14 cellular contexts compared by ENCODE assay signal in the genomic region with DNA sequence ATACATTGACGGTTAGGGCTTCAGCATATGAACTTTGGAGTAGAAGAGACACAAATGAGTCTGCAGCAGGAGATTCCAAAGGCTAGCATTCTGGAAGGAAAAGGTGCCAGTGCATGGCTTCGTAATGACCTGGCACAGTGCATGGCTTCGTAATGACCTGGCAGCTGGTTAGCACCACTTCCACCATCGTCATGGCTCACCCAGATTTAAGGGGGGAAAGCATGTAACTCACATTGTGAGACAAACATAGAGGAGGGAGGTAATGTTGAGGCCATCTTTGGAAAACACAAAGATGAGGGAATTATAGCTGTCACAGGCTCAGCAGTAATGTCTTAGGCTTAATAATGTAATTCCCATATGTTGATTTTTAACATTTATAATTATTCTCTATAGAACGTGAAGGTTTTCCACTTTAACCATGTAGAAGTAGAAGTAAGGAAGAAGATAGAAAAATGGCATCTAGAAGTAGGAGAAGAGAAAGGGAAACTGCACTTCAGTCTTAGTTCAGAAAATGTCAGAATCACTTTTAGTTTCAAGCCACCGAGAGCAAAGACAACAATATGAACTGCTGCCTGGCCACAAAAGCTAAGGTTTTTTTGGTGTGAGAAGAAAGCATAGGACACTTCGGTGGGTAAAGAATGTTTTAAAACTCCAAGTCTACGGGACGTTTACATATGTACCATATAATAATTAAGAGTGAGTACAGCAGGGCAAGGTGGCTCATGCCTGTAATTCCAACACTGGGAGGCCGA. TPM values are rescaled to one million over a fixed set of nuclear protein-coding genes. Genes with fewer than 3 reads are reported as not detected.
A peak's percentile ranks its signal among the peaks of the same experiment; 100 is the strongest.
DNase-seq lines count a peak whose midpoint lies in the region; ATAC-seq and TF ChIP-seq lines count a peak whose summit lies in the region.
"Had no signal": no experiment of that assay in that cellular context is flagged by ENCODE, and none has a peak within 500 bp of the region (broad histone marks: within the 10 kb centered on the region; RNA-seq: fewer than 3 reads in every experiment).

No MANE protein-coding gene starts in this region.

- H3K36me3 Mint-ChIP-seq in activated CD8-positive, alpha-beta memory T cell treated with anti-CD3 and anti-CD28 coated beads, Interleukin-2, amount 10 ng/mL, durations not matched to agents 7 days and 5 days = peaks cover 5% of the 10 kb centered on the region
- H3K36me3 Mint-ChIP-seq in natural killer cell = no peaks in the 10 kb centered on the region
- no peaks in the 10 kb centered on the region for H3K36me3 Mint-ChIP-seq in CD8-positive, alpha-beta memory T cell

- intact Hi-C loops in natural killer cell (cut with micrococcal nuclease) = no loop called here

- CTCF ChIA-PET in activated CD8-positive, alpha-beta memory T cell treated with anti-CD3 and anti-CD28 coated beads, Interleukin-2, amount 10 ng/mL, durations not matched to agents 7 days and 5 days (lab: Charles Lee) = interaction anchor here (0.6 to 1.1 kb wide), 2 partner anchors 83 to 188 kb away, joined by 3 to 5 read pairs; no protein-coding TSS in a partner anchor
- CTCF ChIA-PET in CD8-positive, alpha-beta memory T cell (lab: Charles Lee) = no interaction called here

- H3K27me3 ChIP-seq in CD8-positive, alpha-beta memory T cell (ENCODE audit: insufficient read depth, low read length, poor library complexity, severe bottlenecking) = no peaks in the 10 kb centered on the region
- H3K27me3 ChIP-seq: upper lobe of right lung had no signal

- ATAC-seq in activated CD8-positive, alpha-beta memory T cell treated with anti-CD3 and anti-CD28 coated beads, Interleukin-2, amount 10 ng/mL, durations not matched to agents 7 days and 5 days = peak; percentile 49
- peak; percentile 72 for ATAC-seq in GM21786 (IDR thresholded peaks at IDR 0.05; ENCODE audit: unreplicated experiment)
- peak in 2 of 3 donors; percentile 38 to 62 for ATAC-seq in natural killer cell
- no peak for ATAC-seq in GM21825 (IDR thresholded peaks at IDR 0.05; ENCODE audit: unreplicated experiment)
- ATAC-seq: gastroesophageal sphincter, upper lobe of right lung had no signal

- peaks cover 6% of the 10 kb centered on the region for H3K9me3 Mint-ChIP-seq in activated CD8-positive, alpha-beta memory T cell treated with anti-CD3 and anti-CD28 coated beads, Interleukin-2, amount 10 ng/mL, durations not matched to agents 7 days and 5 days (ENCODE audit: low read depth)
- H3K9me3 Mint-ChIP-seq in natural killer cell = peaks cover 4 to 7% of the 10 kb centered on the region in 2 donors
- no peaks in the 10 kb centered on the region for H3K9me3 Mint-ChIP-seq in CD8-positive, alpha-beta memory T cell

- H3K4me3 ChIP-seq in CD8-positive, alpha-beta memory T cell (ENCODE audit: low read length) = no peak overlapping the region
- H3K4me3 ChIP-seq: A549, gastroesophageal sphincter, upper lobe of right lung had no signal

- POLR2A ChIA-PET in CD8-positive, alpha-beta memory T cell (lab: Charles Lee) = no interaction called here

- peak overlapping the region; percentile 84 for H3K27ac Mint-ChIP-seq in activated CD8-positive, alpha-beta memory T cell treated with anti-CD3 and anti-CD28 coated beads, Interleukin-2, amount 10 ng/mL, durations not matched to agents 7 days and 5 days
- H3K27ac Mint-ChIP-seq in natural killer cell = peak overlapping the region; percentile 77 to 80
- peak overlapping the region in 2 of 8 donors; percentile 22 to 23 for H3K27ac Mint-ChIP-seq in CD8-positive, alpha-beta memory T cell

- H3K4me1 Mint-ChIP-seq in activated CD8-positive, alpha-beta memory T cell treated with anti-CD3 and anti-CD28 coated beads, Interleukin-2, amount 10 ng/mL, durations not matched to agents 7 days and 5 days = peaks cover 24% of the 10 kb centered on the region
- H3K4me1 Mint-ChIP-seq in natural killer cell = peaks cover 13 to 25% of the 10 kb centered on the region in 2 donors
- H3K4me1 Mint-ChIP-seq in CD8-positive, alpha-beta memory T cell = peaks cover 0 to 6% (median 4%) of the 10 kb centered on the region in 3 donors

- H3K4me3 Mint-ChIP-seq in activated CD8-positive, alpha-beta memory T cell treated with anti-CD3 and anti-CD28 coated beads, Interleukin-2, amount 10 ng/mL, durations not matched to agents 7 days and 5 days = peak overlapping the region; percentile 37
- peak overlapping the region; percentile 43 for H3K4me3 Mint-ChIP-seq in natural killer cell
- peak overlapping the region in 1 of 7 donors; percentile 12 for H3K4me3 Mint-ChIP-seq in CD8-positive, alpha-beta memory T cell

- TF ChIP-seq CTCF in natural killer cell (IDR thresholded peaks at IDR 0.05) = no peak

- H3K9me3 ChIP-seq in CD8-positive, alpha-beta memory T cell (ENCODE audit: low read length) = no peaks in the 10 kb centered on the region
- H3K9me3 ChIP-seq: A549, gastroesophageal sphincter, SK-N-SH, upper lobe of right lung had no signal

- no peak for DNase-seq in activated CD8-positive, alpha-beta memory T cell treated with anti-CD3 and anti-CD28 coated beads, Interleukin-2, amount 10 ng/mL, durations not matched to agents 7 days and 5 days
- DNase-seq in activated CD8-positive, alpha-beta memory T cell treated with anti-CD3 and anti-CD28 coated beads, Interleukin-2, amount 50 U/mL, for 4 hours = no peak
- DNase-seq in RKO (ENCODE audit: low spot score) (peak; percentile 48), natural killer cell (no peak), mucosa of gallbladder (ENCODE audit: low spot score) (no peak)
- no peak for DNase-seq in CD8-positive, alpha-beta memory T cell
- DNase-seq: GDM1, NCI-H2171, SK-N-SH, upper lobe of right lung had no signal

- H3K4me1 ChIP-seq in CD8-positive, alpha-beta memory T cell (ENCODE audit: insufficient read depth, low read length) = no peaks in the 10 kb centered on the region
- H3K4me1 ChIP-seq: A549, upper lobe of right lung had no signal

- H3K27me3 Mint-ChIP-seq in activated CD8-positive, alpha-beta memory T cell treated with anti-CD3 and anti-CD28 coated beads, Interleukin-2, amount 10 ng/mL, durations not matched to agents 7 days and 5 days = peaks cover 17% of the 10 kb centered on the region
- H3K27me3 Mint-ChIP-seq in natural killer cell (ENCODE audit: low read depth in 2 of 2) = peaks cover 0 to 3% of the 10 kb centered on the region in 2 donors
- H3K27me3 Mint-ChIP-seq in CD8-positive, alpha-beta memory T cell = peaks cover 3 to 10% of the 10 kb centered on the region in 2 donors

- no peak overlapping the region for H3K27ac ChIP-seq in CD8-positive, alpha-beta memory T cell (ENCODE audit: low read depth, low read length)
- H3K27ac ChIP-seq: A549, gastroesophageal sphincter, upper lobe of right lung had no signal

- no peaks in the 10 kb centered on the region for H3K36me3 ChIP-seq in CD8-positive, alpha-beta memory T cell (ENCODE audit: insufficient read depth, low read length)
- H3K36me3 ChIP-seq: gastroesophageal sphincter, upper lobe of right lung had no signal

RNA-seq across cellular contexts. Expression of gene STK25, which starts 6.8 kb away (rescaled TPM):
- 100 to 1,000 TPM; 108 to 130 TPM for total RNA-seq in activated CD8-positive, alpha-beta memory T cell treated with anti-CD3 and anti-CD28 coated beads, Interleukin-2, amount 10 ng/mL, durations not matched to agents 7 days and 5 days
- total RNA-seq in natural killer cell (100 to 1,000 TPM; 110 to 140 (median 135) TPM), mucosa of gallbladder (158 TPM)
- 10 to 100 TPM; 95.0 to 96.2 TPM for total RNA-seq in CD8-positive, alpha-beta memory T cell
- 86.3 TPM for polyA plus RNA-seq in CD8-positive, alpha-beta memory T cell

RNA-seq across cellular contexts. Expression of gene BOK, which starts 43.4 kb away (rescaled TPM):
- total RNA-seq in activated CD8-positive, alpha-beta memory T cell treated with anti-CD3 and anti-CD28 coated beads, Interleukin-2, amount 10 ng/mL, durations not matched to agents 7 days and 5 days = not detected
- total RNA-seq in natural killer cell = 10 to 100 TPM; 11.0 to 23.7 (median 19.6) TPM
- total RNA-seq in mucosa of gallbladder = 76.8 TPM
- total RNA-seq in CD8-positive, alpha-beta memory T cell = not detected
- not detected for polyA plus RNA-seq in CD8-positive, alpha-beta memory T cell

Comparison
In these comparisons a context has a peak if more than half of its experiments do, and no peak if none do; other contexts are left out.
1. RNA of gene BOK, which starts 43.4 kb away (total RNA-seq): 76.8 TPM in mucosa of gallbladder (single experiment) and 11.0 to 23.7 TPM in natural killer cell; not detected in activated CD8-positive, alpha-beta memory T cell treated with anti-CD3 and anti-CD28 coated beads, Interleukin-2, amount 10 ng/mL, durations not matched to agents 7 days and 5 days and not detected in CD8-positive, alpha-beta memory T cell; every median in the first group is over 10 times any median in the second.